In the genomic region with DNA sequence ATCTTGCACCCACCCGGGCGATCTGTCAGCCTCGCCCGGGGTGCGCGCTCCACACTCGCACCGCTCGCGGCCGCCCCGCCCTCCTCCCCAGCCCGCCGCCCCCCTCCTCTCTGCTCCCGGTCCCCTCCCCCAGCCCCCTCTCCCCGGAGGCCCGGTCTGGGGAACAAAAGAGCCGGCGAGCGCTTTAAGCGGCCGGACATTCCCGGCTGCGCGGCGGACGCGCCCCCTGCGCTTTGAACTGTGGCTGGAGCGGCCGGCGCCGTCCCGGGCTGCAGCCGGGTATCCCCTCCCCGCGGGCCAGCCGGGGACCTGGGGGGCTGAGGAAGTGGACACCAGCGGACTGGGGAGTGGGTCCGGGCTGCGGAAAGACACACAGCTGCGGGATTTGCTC, we compare ENCODE assay signal across 9 cellular contexts. TPM values are rescaled to one million over a fixed set of nuclear protein-coding genes. Genes with fewer than 3 reads are reported as not detected.
A peak's percentile ranks its signal among the peaks of the same experiment; 100 is the strongest.
DNase-seq lines count a peak whose midpoint lies in the region; ATAC-seq, FAIRE-seq and TF ChIP-seq lines count a peak whose summit lies in the region.
"Had no signal": no experiment of that assay in that cellular context is flagged by ENCODE, and none has a peak within 500 bp of the region (broad histone marks: within the 10 kb centered on the region; RNA-seq: fewer than 3 reads in every experiment).

IGDCC3 (minus strand) TSS at position 27 of the 391 bp plus-strand sequence. CDS start 214 bp downstream, outside the sequence.

- H3K4me3 ChIP-seq in SK-N-SH (ENCODE audit: low read depth in 2 of 2, low read length in 1 of 2) (peak within 1 kb of the TSS; percentile 55 to 62), astrocyte of the cerebellum (ENCODE audit: low read depth, low read length) (peak within 1 kb of the TSS; percentile 52), kidney (ENCODE audit: low read length in 2 of 2) (peak within 1 kb of the TSS; percentile 48 to 59), suprapubic skin (peak within 1 kb of the TSS; percentile 71)

- POLR2A ChIA-PET in SK-N-SH (lab: Yijun Ruan, JAX) = no interaction called here

- no peak within 1 kb of the TSS for H3K27ac ChIP-seq in SK-N-SH (ENCODE audit: low read depth in 2 of 2, low read length in 1 of 2)
- H3K27ac ChIP-seq in kidney (ENCODE audit: low read depth in 2 of 2, low read length in 2 of 2) = no peak within 1 kb of the TSS
- no peak within 1 kb of the TSS for H3K27ac ChIP-seq in suprapubic skin

- no peak for TF ChIP-seq POLR2A in suprapubic skin (IDR thresholded peaks at IDR 0.05)

- no peaks in the 10 kb centered on the region for H3K9me3 ChIP-seq in SK-N-SH
- no peaks in the 10 kb centered on the region for H3K9me3 ChIP-seq in kidney (ENCODE audit: control insufficient read depth in 1 of 2, low read length in 2 of 2)
- H3K9me3 ChIP-seq in suprapubic skin = no peaks in the 10 kb centered on the region

- H3K9me2 ChIP-seq in SK-N-SH = no peaks in the 10 kb centered on the region

- in situ Hi-C loops in astrocyte of the cerebellum (cut with HindIII; ENCODE audit: low sequenced_read_pairs) = loop anchor here (10.0 kb wide), 1 partner anchor 53 kb away; no protein-coding TSS in a partner anchor

- H3K27me3 ChIP-seq in SK-N-SH (ENCODE audit: insufficient read depth) = peaks cover 45% of the 10 kb centered on the region
- H3K27me3 ChIP-seq in suprapubic skin = peaks cover 74% of the 10 kb centered on the region

- TF ChIP-seq EP300 in SK-N-SH (IDR thresholded peaks at IDR 0.05; ENCODE audit: borderline replicate concordance in 1 of 2, low read depth in 1 of 2, low read length in 1 of 2) (no peak), suprapubic skin (IDR thresholded peaks at IDR 0.05) (no peak)

- no peak for FAIRE-seq in kidney (lab: Jason Lieb, UNC)

- H2AFZ ChIP-seq in SK-N-SH (ENCODE audit: low read depth) = no peak within 1 kb of the TSS; the same call in 1 of the 2 replicates

- H3K36me3 ChIP-seq in SK-N-SH (replicated peaks in 1 of 2; ENCODE audit: control insufficient read depth in 1 of 2, insufficient read depth in 2 of 2, low read length in 1 of 2) (no peaks in the 10 kb centered on the region), kidney (ENCODE audit: control insufficient read depth in 1 of 2, insufficient read depth in 2 of 2, low read length in 2 of 2) (no peaks in the 10 kb centered on the region), suprapubic skin (no peaks in the 10 kb centered on the region)

- no peaks in the 10 kb centered on the region for H4K20me1 ChIP-seq in SK-N-SH (ENCODE audit: insufficient read depth)

- intact Hi-C loops in kidney (cut with DNase I) = no loop called here

- peaks cover 13% of the 10 kb centered on the region for H3F3A ChIP-seq in SK-N-SH (replicated peaks; ENCODE audit: insufficient read depth)

- no peak for TF ChIP-seq RAD21 in SK-N-SH (IDR thresholded peaks at IDR 0.05; ENCODE audit: low read length)

- peaks cover 0 to 32% of the 10 kb centered on the region in 2 experiments; a peak in 1 of 4 replicates for H3K4me1 ChIP-seq in SK-N-SH (ENCODE audit: control insufficient read depth in 1 of 2, insufficient read depth in 2 of 2, low read depth in 1 of 2, low read length in 1 of 2)
- H3K4me1 ChIP-seq in kidney (ENCODE audit: control insufficient read depth in 1 of 2, insufficient read depth in 1 of 2, low read depth in 1 of 2, low read length in 2 of 2) = peaks cover 0 to 7% of the 10 kb centered on the region in 2 donors
- H3K4me1 ChIP-seq in suprapubic skin = peaks cover 23% of the 10 kb centered on the region

- peak within 1 kb of the TSS; percentile 91 for H3K4me2 ChIP-seq in SK-N-SH

- DNase-seq in SK-N-SH (peak; percentile 85), astrocyte of the cerebellum (ENCODE audit: low read depth) (no peak), kidney (no peak), suprapubic skin (ENCODE audit: low spot score in 2 of 2) (no peak)
- DNase-seq in stimulated activated CD4-positive, alpha-beta T cell treated with anti-CD3 and anti-CD28 coated beads, Interleukin-1b, Interleukin-23, amount 100 ng/mL, for 48 hours = no peak

- H3K9ac ChIP-seq in SK-N-SH (no peak within 1 kb of the TSS), kidney (ENCODE audit: low read length in 2 of 2) (no peak within 1 kb of the TSS)

- 4% methylated on average over 23 of the region's 42 CpGs for WGBS in SK-N-SH (ENCODE audit: low lambda C conversion rate)
- 7% methylated on average over 6 of the region's 42 CpGs for WGBS in suprapubic skin

- CTCF ChIA-PET in SK-N-SH (lab: Yijun Ruan, JAX) = interaction anchor here (0.8 to 37.1 kb wide), 6 partner anchors 11 to 55 kb away, joined by 3 to 969 read pairs (median 4); no protein-coding TSS in a partner anchor

- ATAC-seq in SK-N-SH treated with all-trans-retinoic acid at 6 μM for 48 hours = no peak
- no peak for ATAC-seq in HG02885 (IDR thresholded peaks at IDR 0.05; ENCODE audit: poor library complexity, unreplicated experiment)
- no peak for ATAC-seq in GM21423 (IDR thresholded peaks at IDR 0.05; ENCODE audit: unreplicated experiment)

- H3K79me2 ChIP-seq in SK-N-SH (ENCODE audit: insufficient read depth) = no peaks in the 10 kb centered on the region

- no peak for TF ChIP-seq CTCF in SK-N-SH (IDR thresholded peaks at IDR 0.05)
- no peak for TF ChIP-seq CTCF in astrocyte of the cerebellum (IDR thresholded peaks at IDR 0.05; ENCODE audit: low read depth, low read length, missing control alignments)
- TF ChIP-seq CTCF in kidney (IDR thresholded peaks at IDR 0.05; ENCODE audit: borderline replicate concordance, extremely low read depth, insufficient read depth) = no peak
- no peak for TF ChIP-seq CTCF in suprapubic skin (IDR thresholded peaks at IDR 0.05)

TF ChIP-seq in SK-N-SH, 30 proteins besides CTCF, POLR2A, EP300 and RAD21:
- TF ChIP-seq NRF1 (IDR thresholded peaks at IDR 0.05; ENCODE audit: low read depth, low read length) (no peak), EZH2phosphoT487 (IDR thresholded peaks at IDR 0.05; ENCODE audit: borderline replicate concordance, low read depth) (no peak), RXRA (IDR thresholded peaks at IDR 0.05; ENCODE audit: borderline replicate concordance, low read depth) (no peak), RFX5 (IDR thresholded peaks at IDR 0.05; ENCODE audit: low read length) (no peak), YY1 (IDR thresholded peaks at IDR 0.05; ENCODE audit: low read depth) (no peak), JUND (IDR thresholded peaks at IDR 0.05) (no peak), FOXM1 (IDR thresholded peaks at IDR 0.05; ENCODE audit: low read depth) (no peak), TAF1 (IDR thresholded peaks at IDR 0.05; ENCODE audit: borderline replicate concordance, low read depth, low read length) (no peak)

TF ChIP-seq in SK-N-SH treated with all-trans-retinoic acid at 6 μM for 48 hours, 23 proteins besides CTCF, POLR2A, EP300 and RAD21 (continues in another document):
- TF ChIP-seq BACH2 (CRISPR knock-in tag; IDR thresholded peaks at IDR 0.05; ENCODE audit: borderline replicate concordance) (no peak), CSDC2 (CRISPR knock-in tag; IDR thresholded peaks at IDR 0.05) (no peak), TCF4 (CRISPR knock-in tag; IDR thresholded peaks at IDR 0.05; ENCODE audit: borderline replicate concordance) (no peak), CSRNP3 (CRISPR knock-in tag; IDR thresholded peaks at IDR 0.05) (no peak), ZNF8 (CRISPR knock-in tag; IDR thresholded peaks at IDR 0.05) (no peak), ARNTL (CRISPR knock-in tag; IDR thresholded peaks at IDR 0.05; ENCODE audit: borderline replicate concordance, low read depth) (no peak), ZC3H10 (CRISPR knock-in tag; IDR thresholded peaks at IDR 0.05) (no peak), ZFP30 (CRISPR knock-in tag; IDR thresholded peaks at IDR 0.05) (no peak), ISL1 (CRISPR knock-in tag; IDR thresholded peaks at IDR 0.05) (no peak), PPARA (CRISPR knock-in tag; IDR thresholded peaks at IDR 0.05; ENCODE audit: borderline replicate concordance) (no peak)
- TF ChIP-seq, protein P1, sequence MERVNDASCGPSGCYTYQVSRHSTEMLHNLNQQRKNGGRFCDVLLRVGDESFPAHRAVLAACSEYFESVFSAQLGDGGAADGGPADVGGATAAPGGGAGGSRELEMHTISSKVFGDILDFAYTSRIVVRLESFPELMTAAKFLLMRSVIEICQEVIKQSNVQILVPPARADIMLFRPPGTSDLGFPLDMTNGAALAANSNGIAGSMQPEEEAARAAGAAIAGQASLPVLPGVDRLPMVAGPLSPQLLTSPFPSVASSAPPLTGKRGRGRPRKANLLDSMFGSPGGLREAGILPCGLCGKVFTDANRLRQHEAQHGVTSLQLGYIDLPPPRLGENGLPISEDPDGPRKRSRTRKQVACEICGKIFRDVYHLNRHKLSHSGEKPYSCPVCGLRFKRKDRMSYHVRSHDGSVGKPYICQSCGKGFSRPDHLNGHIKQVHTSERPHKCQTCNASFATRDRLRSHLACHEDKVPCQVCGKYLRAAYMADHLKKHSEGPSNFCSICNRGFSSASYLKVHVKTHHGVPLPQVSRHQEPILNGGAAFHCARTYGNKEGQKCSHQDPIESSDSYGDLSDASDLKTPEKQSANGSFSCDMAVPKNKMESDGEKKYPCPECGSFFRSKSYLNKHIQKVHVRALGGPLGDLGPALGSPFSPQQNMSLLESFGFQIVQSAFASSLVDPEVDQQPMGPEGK (CRISPR knock-in tag; IDR thresholded peaks at IDR 0.05; ENCODE audit: borderline replicate concordance) = no peak

RNA-seq across cellular contexts. Expression of gene IGDCC3, which starts in this region (rescaled TPM):
- polyA plus RNA-seq in SK-N-SH (2012; rRNA removed) (0.37 and 0.43 TPM in 2 replicates), kidney (ENCODE audit: insufficient read depth, low read depth, low replicate concordance) (0.49 TPM)
- 0.22 and 0.23 TPM in 2 replicates for polyA plus RNA-seq in SK-N-SH (2012; cell fraction: cytosol; rRNA removed)
- polyA plus RNA-seq in SK-N-SH (2012; cell fraction: nucleus; rRNA removed) = 1.2 TPM in 2 replicates
- total RNA-seq in kidney (0.22 TPM), suprapubic skin (not detected)
- total RNA-seq: RPMI7951 had no signal
